In genomic region chr2:217215877-217216276, GRCh38 we compare ENCODE assay signal across 1 cellular context.
TF ChIP-seq lines count a peak whose summit lies in the region.

No MANE protein-coding gene starts in this region.

TF ChIP-seq in SK-N-SH treated with all-trans-retinoic acid at 6 μM for 48 hours, 23 proteins besides CTCF, POLR2A, EP300 and RAD21 (continued from another document):
- no peak for TF ChIP-seq PATZ1 (CRISPR knock-in tag; IDR thresholded peaks at IDR 0.05; ENCODE audit: borderline replicate concordance)
- no peak for TF ChIP-seq OSR1 (CRISPR knock-in tag; IDR thresholded peaks at IDR 0.05)
- no peak for TF ChIP-seq TOX (CRISPR knock-in tag; IDR thresholded peaks at IDR 0.05; ENCODE audit: borderline replicate concordance)
- no peak for TF ChIP-seq GLIS3 (CRISPR knock-in tag; IDR thresholded peaks at IDR 0.05)
- TF ChIP-seq ESRRG (CRISPR knock-in tag; IDR thresholded peaks at IDR 0.05): no peak
